ENCODE assay signal across 14 cellular contexts in genomic region chr5:119271758-119272730, GRCh38.
DNase-seq lines count a peak whose midpoint lies in the region; ATAC-seq lines count a peak whose summit lies in the region.
"Had no signal": no experiment of that assay in that cellular context is flagged by ENCODE, and none has a peak within 500 bp of the region (broad histone marks: within the 10 kb centered on the region; RNA-seq: fewer than 3 reads in every experiment).

No MANE protein-coding gene starts in this region.

- H3K27me3 ChIP-seq in CD4-positive, alpha-beta memory T cell (ENCODE audit: insufficient read depth, low read length): no peaks in the 10 kb centered on the region
- H3K27me3 ChIP-seq in Karpas-422 (ENCODE audit: low read length): no peaks in the 10 kb centered on the region

- no peak overlapping the region for H3K9ac ChIP-seq in Karpas-422 (ENCODE audit: low read length)

- H3K4me1 ChIP-seq in CD4-positive, alpha-beta memory T cell (ENCODE audit: insufficient read depth, low read length): peaks cover 71% of the 10 kb centered on the region
- peaks cover 87% of the 10 kb centered on the region for H3K4me1 ChIP-seq in Karpas-422 (ENCODE audit: low read length)

- peak in 1 of 5 donors; percentile 33 for DNase-seq in CD4-positive, alpha-beta memory T cell
- no peak for DNase-seq in Karpas-422
- DNase-seq in activated naive CD8-positive, alpha-beta T cell treated with anti-CD3 and anti-CD28 coated beads, Interleukin-2, amount 50 U/mL, for 24 hours: no peak
- DNase-seq in natural killer cell treated with Interleukin-12 subunit alpha and Interleukin-12 subunit beta and Interleukin-15 and Interleukin-18, amount 100 ng/mL, for 72 hours (ENCODE audit: low spot score): no peak
- DNase-seq in stimulated activated CD4-positive, alpha-beta T cell treated with anti-CD3 and anti-CD28 coated beads, Interleukin-2, amount 100 ng/mL, for 48 hours: no peak
- DNase-seq: HCEC 1CT; IMR-90; NCI-H1694; OCI-M1; stimulated activated CD8-positive, alpha-beta memory T cell treated with anti-CD3 and anti-CD28 coated beads, Interleukin-4, amount 100 ng/mL, for 48 hours; T-helper 9 cell had no signal

- intact Hi-C loops in CD4-positive, alpha-beta memory T cell (cut with micrococcal nuclease): no loop called here

- H3K9me2 ChIP-seq in Karpas-422 (replicated peaks; ENCODE audit: insufficient read depth, low read length): no peaks in the 10 kb centered on the region

- peaks cover 61 to 98% (median 69%) of the 10 kb centered on the region in 4 donors for H3K4me1 Mint-ChIP-seq in CD4-positive, alpha-beta memory T cell
- peaks cover 75% of the 10 kb centered on the region for H3K4me1 Mint-ChIP-seq in activated naive CD8-positive, alpha-beta T cell treated with anti-CD3 and anti-CD28 coated beads, Interleukin-2, amount 50 U/mL, for 24 hours
- H3K4me1 Mint-ChIP-seq in natural killer cell treated with Interleukin-12 subunit alpha and Interleukin-12 subunit beta and Interleukin-15 and Interleukin-18, amount 100 ng/mL, for 72 hours (ENCODE audit: low read depth in 2 of 2): peaks cover 82 to 86% of the 10 kb centered on the region in 2 donors

- H3K4me3 Mint-ChIP-seq in CD4-positive, alpha-beta memory T cell: peak overlapping the region; percentile 97 to 100 (median 100)
- H3K4me3 Mint-ChIP-seq in activated naive CD8-positive, alpha-beta T cell treated with anti-CD3 and anti-CD28 coated beads, Interleukin-2, amount 50 U/mL, for 24 hours: peak overlapping the region; percentile 95
- peak overlapping the region; percentile 99 for H3K4me3 Mint-ChIP-seq in natural killer cell treated with Interleukin-12 subunit alpha and Interleukin-12 subunit beta and Interleukin-15 and Interleukin-18, amount 100 ng/mL, for 72 hours

- H3K27ac Mint-ChIP-seq in CD4-positive, alpha-beta memory T cell: peak overlapping the region; percentile 90 to 99 (median 96)
- peak overlapping the region; percentile 97 for H3K27ac Mint-ChIP-seq in activated naive CD8-positive, alpha-beta T cell treated with anti-CD3 and anti-CD28 coated beads, Interleukin-2, amount 50 U/mL, for 24 hours
- H3K27ac Mint-ChIP-seq in natural killer cell treated with Interleukin-12 subunit alpha and Interleukin-12 subunit beta and Interleukin-15 and Interleukin-18, amount 100 ng/mL, for 72 hours: peak overlapping the region; percentile 86 to 99

- H3K4me2 ChIP-seq in Karpas-422 (ENCODE audit: low read depth, low read length, poor library complexity, severe bottlenecking): peak overlapping the region; percentile 83

- peaks cover 15% of the 10 kb centered on the region; the same call in 1 of the 2 replicates for H3K79me2 ChIP-seq in Karpas-422 (ENCODE audit: low read length)

- CTCF ChIA-PET in CD4-positive, alpha-beta memory T cell (lab: Charles Lee; ENCODE audit: partially characterized antibody): interaction anchor here (1.0 to 6.0 kb wide), 11 partner anchors 18 to 250 kb away, joined by 3 to 37 read pairs (median 8); partner anchors contain the start of gene DMXL1

- no peak overlapping the region for H2AFZ ChIP-seq in Karpas-422 (ENCODE audit: low read length)

- peak overlapping the region; percentile 71 for H3K27ac ChIP-seq in CD4-positive, alpha-beta memory T cell (ENCODE audit: low read depth, low read length)
- H3K27ac ChIP-seq in Karpas-422 (ENCODE audit: low read length): peak overlapping the region; percentile 98

- H3K36me3 ChIP-seq in CD4-positive, alpha-beta memory T cell (ENCODE audit: insufficient read depth, low read length): no peaks in the 10 kb centered on the region
- H3K36me3 ChIP-seq in Karpas-422 (ENCODE audit: insufficient read depth, low read length): no peaks in the 10 kb centered on the region

- peak overlapping the region; percentile 50 to 74 for H3K4me3 ChIP-seq in CD4-positive, alpha-beta memory T cell (ENCODE audit: low read length in 2 of 2)
- H3K4me3 ChIP-seq in Karpas-422 (ENCODE audit: low read length): no peak overlapping the region

- POLR2A ChIA-PET in CD4-positive, alpha-beta memory T cell (lab: Charles Lee; ENCODE audit: partially characterized antibody): interaction anchor here (0.6 to 16.4 kb wide), 13 partner anchors 8 to 202 kb away, joined by 3 to 357 read pairs (median 22); partner anchors contain the start of genes DMXL1 and TNFAIP8

- peaks cover 8 to 44% of the 10 kb centered on the region in 2 donors for H3K36me3 Mint-ChIP-seq in CD4-positive, alpha-beta memory T cell
- H3K36me3 Mint-ChIP-seq in activated naive CD8-positive, alpha-beta T cell treated with anti-CD3 and anti-CD28 coated beads, Interleukin-2, amount 50 U/mL, for 24 hours (ENCODE audit: low read depth): peaks cover 19% of the 10 kb centered on the region
- peaks cover 6% of the 10 kb centered on the region for H3K36me3 Mint-ChIP-seq in natural killer cell treated with Interleukin-12 subunit alpha and Interleukin-12 subunit beta and Interleukin-15 and Interleukin-18, amount 100 ng/mL, for 72 hours

- H4K20me1 ChIP-seq in Karpas-422 (ENCODE audit: insufficient read depth, low read depth, low read length): no peaks in the 10 kb centered on the region

- H3K27me3 Mint-ChIP-seq in CD4-positive, alpha-beta memory T cell: no peaks in the 10 kb centered on the region
- no peaks in the 10 kb centered on the region for H3K27me3 Mint-ChIP-seq in activated naive CD8-positive, alpha-beta T cell treated with anti-CD3 and anti-CD28 coated beads, Interleukin-2, amount 50 U/mL, for 24 hours
- no peaks in the 10 kb centered on the region for H3K27me3 Mint-ChIP-seq in natural killer cell treated with Interleukin-12 subunit alpha and Interleukin-12 subunit beta and Interleukin-15 and Interleukin-18, amount 100 ng/mL, for 72 hours

- no peaks in the 10 kb centered on the region for H3K9me3 ChIP-seq in CD4-positive, alpha-beta memory T cell (ENCODE audit: control insufficient read depth in 1 of 2, low read length in 2 of 2)
- no peaks in the 10 kb centered on the region for H3K9me3 ChIP-seq in Karpas-422 (ENCODE audit: low read length)

- H3K9me3 Mint-ChIP-seq in CD4-positive, alpha-beta memory T cell: no peaks in the 10 kb centered on the region
- no peaks in the 10 kb centered on the region for H3K9me3 Mint-ChIP-seq in activated naive CD8-positive, alpha-beta T cell treated with anti-CD3 and anti-CD28 coated beads, Interleukin-2, amount 50 U/mL, for 24 hours
- H3K9me3 Mint-ChIP-seq in natural killer cell treated with Interleukin-12 subunit alpha and Interleukin-12 subunit beta and Interleukin-15 and Interleukin-18, amount 100 ng/mL, for 72 hours: peaks cover 5% of the 10 kb centered on the region

- no peak for ATAC-seq in activated naive CD8-positive, alpha-beta T cell treated with anti-CD3 and anti-CD28 coated beads, Interleukin-2, amount 50 U/mL, for 24 hours
- no peak for ATAC-seq in natural killer cell treated with Interleukin-12 subunit alpha and Interleukin-12 subunit beta and Interleukin-15 and Interleukin-18, amount 100 ng/mL, for 72 hours
- ATAC-seq in GM21723 (IDR thresholded peaks at IDR 0.05; ENCODE audit: unreplicated experiment) (no peak), GM19035 (IDR thresholded peaks at IDR 0.05; ENCODE audit: unreplicated experiment) (no peak), GM21528 (IDR thresholded peaks at IDR 0.05; ENCODE audit: low FRiP score, unreplicated experiment) (no peak)
